16 cellular contexts compared by ENCODE assay signal in the genomic region with DNA sequence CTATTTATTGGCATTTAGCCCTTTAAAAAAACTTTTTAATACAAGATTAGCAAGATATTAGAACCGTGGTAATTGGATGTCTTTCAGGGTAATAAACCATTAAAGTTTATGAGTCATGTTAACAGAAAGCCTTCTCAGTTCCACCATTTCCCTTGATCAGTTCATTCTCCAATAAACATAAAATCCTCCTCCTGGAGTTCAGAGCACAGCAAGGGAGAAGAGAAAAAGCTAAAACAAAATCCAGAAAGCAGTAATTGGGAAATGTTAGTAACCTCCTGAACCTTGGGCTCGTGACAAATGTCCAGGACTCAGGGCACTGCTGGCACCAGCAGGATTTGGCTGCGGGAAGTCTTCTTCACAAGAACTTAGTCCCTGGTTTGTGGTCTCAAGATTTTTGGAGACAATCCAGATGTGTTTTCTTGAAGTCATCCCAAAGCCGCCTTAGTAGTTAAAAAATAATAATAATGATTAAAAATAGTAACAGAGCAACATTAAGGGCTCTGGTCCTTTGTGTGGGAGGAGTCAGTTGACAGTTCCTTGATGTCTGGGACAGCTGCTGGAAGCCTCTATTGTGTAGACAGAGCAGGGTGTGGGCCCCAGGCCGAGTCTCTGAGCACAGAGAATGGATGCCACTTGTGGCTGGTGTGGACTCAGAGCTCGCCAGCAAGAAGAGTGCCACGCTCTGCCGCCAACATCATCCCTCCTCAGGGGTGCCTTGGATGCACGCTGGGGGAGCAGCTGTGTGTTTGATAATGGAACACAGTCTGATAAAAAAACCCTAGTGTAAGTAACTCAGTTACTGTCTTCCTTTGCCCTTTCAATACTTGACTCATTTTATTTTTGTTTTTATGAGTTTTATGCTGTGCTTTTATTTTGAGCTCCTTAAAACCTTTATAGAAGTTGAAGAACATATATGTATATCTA. TPM values are rescaled to one million over a fixed set of nuclear protein-coding genes. Genes with fewer than 3 reads are reported as not detected.
DNase-seq lines count a peak whose midpoint lies in the region; ATAC-seq, FAIRE-seq and TF ChIP-seq lines count a peak whose summit lies in the region.
"Had no signal": no experiment of that assay in that cellular context is flagged by ENCODE, and none has a peak within 500 bp of the region (broad histone marks: within the 10 kb centered on the region; RNA-seq: fewer than 3 reads in every experiment).

No MANE protein-coding gene starts in this region.

- no peaks in the 10 kb centered on the region for H3K27me3 Mint-ChIP-seq in CD4-positive, alpha-beta memory T cell
- H3K27me3 Mint-ChIP-seq: activated CD8-positive, alpha-beta T cell treated with anti-CD3 and anti-CD28 coated beads for 36 hours had no signal

- no peaks in the 10 kb centered on the region for H3K4me1 Mint-ChIP-seq in CD4-positive, alpha-beta memory T cell

- H3K9ac ChIP-seq in SK-N-SH, result no peak overlapping the region

- H3K36me3 ChIP-seq in SK-N-SH (replicated peaks in 1 of 2; ENCODE audit: control insufficient read depth in 1 of 2, insufficient read depth in 2 of 2, low read length in 1 of 2) (no peaks in the 10 kb centered on the region), right lobe of liver (no peaks in the 10 kb centered on the region)
- H3K36me3 ChIP-seq in CD4-positive, alpha-beta memory T cell (ENCODE audit: insufficient read depth, low read length), result no peaks in the 10 kb centered on the region
- H3K36me3 ChIP-seq: colonic mucosa, neutrophil had no signal

- H4K20me1 ChIP-seq in SK-N-SH (ENCODE audit: insufficient read depth), result no peaks in the 10 kb centered on the region

- H3K4me1 ChIP-seq in SK-N-SH (ENCODE audit: control insufficient read depth in 1 of 2, insufficient read depth in 2 of 2, low read depth in 1 of 2, low read length in 1 of 2) (peaks cover 7 to 8% of the 10 kb centered on the region in 2 experiments; a peak in 3 of 4 replicates), right lobe of liver (peaks cover 0 to 50% (median 19%) of the 10 kb centered on the region in 4 donors)
- H3K4me1 ChIP-seq in CD4-positive, alpha-beta memory T cell (ENCODE audit: insufficient read depth, low read length), result no peaks in the 10 kb centered on the region
- H3K4me1 ChIP-seq: colonic mucosa had no signal

- DNase-seq in SK-N-SH (no peak), choroid plexus epithelial cell (ENCODE audit: low read depth) (peak; percentile 28), right lobe of liver (peak; percentile 52 to 84 (median 81)), urothelium cell line (ENCODE audit: low spot score) (no peak), GM19238 (ENCODE audit: insufficient read length, low spot score) (no peak)
- no peak for DNase-seq in CD4-positive, alpha-beta memory T cell
- no peak for DNase-seq in activated T-cell treated with anti-CD3 and anti-CD28 coated beads, Interleukin-2, amount 50 U/mL, for 1 hour
- DNase-seq: activated CD8-positive, alpha-beta T cell treated with anti-CD3 and anti-CD28 coated beads for 36 hours; activated naive CD4-positive, alpha-beta T cell treated with anti-CD3 and anti-CD28 coated beads, Interleukin-2, amount 50 U/mL, for 16 hours; colonic mucosa; kidney; NCI-H226 had no signal

- no peaks in the 10 kb centered on the region for H3K79me2 ChIP-seq in SK-N-SH (ENCODE audit: insufficient read depth)

- TF ChIP-seq CTCF in SK-N-SH (IDR thresholded peaks at IDR 0.05), result no peak
- TF ChIP-seq CTCF in choroid plexus epithelial cell (conservative IDR thresholded peaks at IDR 0.05; ENCODE audit: low read depth, low read length), result no peak
- no peak for TF ChIP-seq CTCF in right lobe of liver (IDR thresholded peaks at IDR 0.05)

- H3K9me3 ChIP-seq in SK-N-SH (no peaks in the 10 kb centered on the region), right lobe of liver (no peaks in the 10 kb centered on the region)
- no peaks in the 10 kb centered on the region for H3K9me3 ChIP-seq in CD4-positive, alpha-beta memory T cell (ENCODE audit: control insufficient read depth in 1 of 2, low read length in 2 of 2)
- H3K9me3 ChIP-seq: colonic mucosa, neutrophil had no signal

- H3K4me2 ChIP-seq in SK-N-SH, result no peak overlapping the region

- no peak for TF ChIP-seq EP300 in SK-N-SH (IDR thresholded peaks at IDR 0.05; ENCODE audit: borderline replicate concordance in 1 of 2, low read depth in 1 of 2, low read length in 1 of 2)

- TF ChIP-seq RAD21 in SK-N-SH (IDR thresholded peaks at IDR 0.05; ENCODE audit: low read length), result no peak

- H3K4me3 ChIP-seq in SK-N-SH (ENCODE audit: low read depth in 2 of 2, low read length in 1 of 2), result no peak overlapping the region
- no peak overlapping the region for H3K4me3 ChIP-seq in choroid plexus epithelial cell (ENCODE audit: low read depth, low read length)
- no peak overlapping the region for H3K4me3 ChIP-seq in right lobe of liver
- no peak overlapping the region for H3K4me3 ChIP-seq in CD4-positive, alpha-beta memory T cell (ENCODE audit: low read length in 2 of 2)
- H3K4me3 ChIP-seq: colonic mucosa had no signal

- peaks cover 1 to 10% of the 10 kb centered on the region in 2 donors for H3K36me3 Mint-ChIP-seq in CD4-positive, alpha-beta memory T cell

- no peak overlapping the region for H3K27ac Mint-ChIP-seq in CD4-positive, alpha-beta memory T cell
- H3K27ac Mint-ChIP-seq: activated CD8-positive, alpha-beta T cell treated with anti-CD3 and anti-CD28 coated beads for 36 hours; T-helper 2 cell treated with Interferon-gamma antibody and Interleukin-4, amounts not matched to agents 5 μg/mL and 100 μg/mL, for 36 hours had no signal

- H3K4me3 Mint-ChIP-seq in CD4-positive, alpha-beta memory T cell, result no peak overlapping the region
- H3K4me3 Mint-ChIP-seq: activated CD8-positive, alpha-beta T cell treated with anti-CD3 and anti-CD28 coated beads for 36 hours; T-helper 2 cell treated with Interferon-gamma antibody and Interleukin-4, amounts not matched to agents 5 μg/mL and 100 μg/mL, for 36 hours had no signal

- CTCF ChIA-PET in SK-N-SH (lab: Yijun Ruan, JAX), result interaction anchor here (1.4 kb wide), 1 partner anchor 13 kb away, joined by 3 read pairs; no protein-coding TSS in a partner anchor
- CTCF ChIA-PET in CD4-positive, alpha-beta memory T cell (lab: Charles Lee; ENCODE audit: partially characterized antibody), result interaction anchor here (1.1 to 1.8 kb wide), 2 partner anchors 10 to 76 kb away, joined by 3 to 4 read pairs; no protein-coding TSS in a partner anchor

- WGBS in SK-N-SH (ENCODE audit: low lambda C conversion rate), result 71% methylated on average over 9 of the region's 9 CpGs
- WGBS in right lobe of liver (ENCODE audit: insufficient coverage, low coverage, low lambda C conversion rate, missing lambda C conversion rate), result 10% methylated on average over 3 of the region's 9 CpGs

- no peaks in the 10 kb centered on the region for H3K9me3 Mint-ChIP-seq in CD4-positive, alpha-beta memory T cell
- H3K9me3 Mint-ChIP-seq: activated CD8-positive, alpha-beta T cell treated with anti-CD3 and anti-CD28 coated beads for 36 hours; T-helper 2 cell treated with Interferon-gamma antibody and Interleukin-4, amounts not matched to agents 5 μg/mL and 100 μg/mL, for 36 hours had no signal

- H3F3A ChIP-seq in SK-N-SH (replicated peaks; ENCODE audit: insufficient read depth), result no peaks in the 10 kb centered on the region

- FAIRE-seq in urothelium cell line (lab: Jason Lieb, UNC), result peak; percentile 79
- FAIRE-seq: kidney had no signal

- intact Hi-C loops in right lobe of liver (cut with DNase I), result no loop called here
- intact Hi-C loops in CD4-positive, alpha-beta memory T cell (cut with micrococcal nuclease), result no loop called here

- ATAC-seq in SK-N-SH treated with all-trans-retinoic acid at 6 μM for 48 hours (no peak), right lobe of liver (peak; percentile 61 to 78 (median 72))
- ATAC-seq: activated CD8-positive, alpha-beta T cell treated with anti-CD3 and anti-CD28 coated beads for 36 hours; Panc1 had no signal

- no peaks in the 10 kb centered on the region for H3K9me2 ChIP-seq in SK-N-SH

- POLR2A ChIA-PET in SK-N-SH (lab: Yijun Ruan, JAX), result no interaction called here
- POLR2A ChIA-PET in CD4-positive, alpha-beta memory T cell (lab: Charles Lee; ENCODE audit: partially characterized antibody), result no interaction called here

- H2AFZ ChIP-seq in SK-N-SH (ENCODE audit: low read depth), result peak overlapping the region; percentile 7; the same call in 1 of the 2 replicates

- H3K27ac ChIP-seq in SK-N-SH (ENCODE audit: low read depth in 2 of 2, low read length in 1 of 2), result no peak overlapping the region
- peak overlapping the region; percentile 56 to 91 (median 90) for H3K27ac ChIP-seq in right lobe of liver
- no peak overlapping the region for H3K27ac ChIP-seq in CD4-positive, alpha-beta memory T cell (ENCODE audit: low read depth, low read length)
- H3K27ac ChIP-seq: colonic mucosa, neutrophil had no signal

- H3K27me3 ChIP-seq in SK-N-SH (ENCODE audit: insufficient read depth) (no peaks in the 10 kb centered on the region), right lobe of liver (no peaks in the 10 kb centered on the region)
- H3K27me3 ChIP-seq in CD4-positive, alpha-beta memory T cell (ENCODE audit: insufficient read depth, low read length), result no peaks in the 10 kb centered on the region
- H3K27me3 ChIP-seq: colonic mucosa, neutrophil had no signal

- TF ChIP-seq POLR2A in right lobe of liver (IDR thresholded peaks at IDR 0.05), result no peak

TF ChIP-seq in SK-N-SH, 30 proteins besides CTCF, POLR2A, EP300 and RAD21:
- TF ChIP-seq RXRA (IDR thresholded peaks at IDR 0.05; ENCODE audit: borderline replicate concordance, low read depth), result no peak
TF ChIP-seq in SK-N-SH: peak in this region for 0.

RNA-seq across cellular contexts. Expression of a gene that starts 43.5 kb away (rescaled TPM):
- polyA plus RNA-seq in SK-N-SH (2012; rRNA removed), result 32.3 and 38.7 TPM in 2 replicates
- polyA plus RNA-seq in SK-N-SH (2012; cell fraction: cytosol; rRNA removed), result 41.6 and 48.2 TPM in 2 replicates
- 20.0 and 38.6 TPM in 2 replicates for polyA plus RNA-seq in SK-N-SH (2012; cell fraction: nucleus; rRNA removed)
- total RNA-seq in right lobe of liver, result 10 to 100 TPM; 28.7 to 60.6 (median 37.6) TPM
- 10 to 100 TPM; 72.5 to 76.4 TPM for total RNA-seq in CD4-positive, alpha-beta memory T cell
- polyA plus RNA-seq in CD4-positive, alpha-beta memory T cell, result 10 to 100 TPM; 68.8 to 88.4 TPM

Comparison
In these comparisons a context has a peak if more than half of its experiments do, and no peak if none do; other contexts are left out.
1. DNase-seq: peak in choroid plexus epithelial cell (single experiment) and right lobe of liver (3 of 3); none in SK-N-SH (single experiment), urothelium cell line (single experiment), CD4-positive, alpha-beta memory T cell (0 of 5), GM19238 (single experiment) and activated T-cell treated with anti-CD3 and anti-CD28 coated beads, Interleukin-2, amount 50 U/mL, for 1 hour (single experiment).
2. H3K27ac ChIP-seq: peak in right lobe of liver (3 of 3); none in SK-N-SH (0 of 2) and CD4-positive, alpha-beta memory T cell (single experiment).